In genomic region chr18:46148810-46149209, GRCh38 we compare ENCODE assay signal across 8 cellular contexts. TPM values are rescaled to one million over a fixed set of nuclear protein-coding genes. Genes with fewer than 3 reads are reported as not detected.
DNase-seq lines count a peak whose midpoint lies in the region; ATAC-seq, FAIRE-seq and TF ChIP-seq lines count a peak whose summit lies in the region.

No MANE protein-coding gene starts in this region.

- no peak overlapping the region for H3K27ac ChIP-seq in CD4-positive, CD25-positive, alpha-beta regulatory T cell (ENCODE audit: insufficient read depth, low read length, poor library complexity, severe bottlenecking)
- no peak overlapping the region for H3K27ac ChIP-seq in GM23248

- no peaks in the 10 kb centered on the region for H3K27me3 ChIP-seq in CD4-positive, CD25-positive, alpha-beta regulatory T cell (ENCODE audit: control insufficient read depth, insufficient read depth, low read length)
- H3K27me3 ChIP-seq in GM23248 (replicated peaks; ENCODE audit: insufficient read depth), result no peaks in the 10 kb centered on the region

- H3K36me3 ChIP-seq in CD4-positive, CD25-positive, alpha-beta regulatory T cell (ENCODE audit: control insufficient read depth, insufficient read depth, low read length), result no peaks in the 10 kb centered on the region
- H3K36me3 ChIP-seq in GM23248 (ENCODE audit: low read depth), result no peaks in the 10 kb centered on the region
- H3K36me3 ChIP-seq in mucosa of descending colon (ENCODE audit: low read depth), result no peaks in the 10 kb centered on the region

- peak overlapping the region; percentile 23; the same call in 1 of the 2 replicates for H2AFZ ChIP-seq in GM23248

- no peaks in the 10 kb centered on the region for H3K9me3 ChIP-seq in CD4-positive, CD25-positive, alpha-beta regulatory T cell (ENCODE audit: control insufficient read depth in 2 of 2, low read length in 2 of 2)
- H3K9me3 ChIP-seq in GM23248 (ENCODE audit: low read depth), result no peaks in the 10 kb centered on the region
- no peaks in the 10 kb centered on the region for H3K9me3 ChIP-seq in mucosa of descending colon

- 0 to 5% methylated on average over 2 of the region's 2 CpGs for whole genome bisulfite sequencing in GM23248 (ENCODE audit: low coverage in 1 of 2, low lambda C conversion rate in 2 of 2, missing lambda C conversion rate in 2 of 2), 2 experiments

- H4K20me1 ChIP-seq in GM23248 (ENCODE audit: insufficient read depth), result no peaks in the 10 kb centered on the region

- DNase-seq in CD4-positive, CD25-positive, alpha-beta regulatory T cell, result peak; percentile 32 to 75 (median 59)
- peak; percentile 71 for DNase-seq in GM23248
- DNase-seq in NCI-H345 (lab: John Stamatoyannopoulos, UW), result peak; percentile 39
- DNase-seq in activated CD4-positive, alpha-beta T cell treated with anti-CD3 and anti-CD28 coated beads, Interleukin-2, amount 10 ng/mL, durations not matched to agents 7 days and 5 days, result peak; percentile 67
- DNase-seq in epidermal melanocyte (ENCODE audit: insufficient read length, low spot score), result peak; percentile 52
- peak in 1 of 3 donors; percentile 80 for DNase-seq in mucosa of descending colon
- no peak for DNase-seq in H54 (ENCODE audit: insufficient read length, low spot score)

- H3K9me3 Mint-ChIP-seq in CD4-positive, CD25-positive, alpha-beta regulatory T cell, result no peaks in the 10 kb centered on the region
- peaks cover 2% of the 10 kb centered on the region for H3K9me3 Mint-ChIP-seq in activated CD4-positive, alpha-beta T cell treated with anti-CD3 and anti-CD28 coated beads, Interleukin-2, amount 10 ng/mL, durations not matched to agents 7 days and 5 days

- no peak overlapping the region for H3K4me2 ChIP-seq in GM23248 (ENCODE audit: unreplicated experiment)

- CTCF ChIA-PET in activated CD4-positive, alpha-beta T cell treated with anti-CD3 and anti-CD28 coated beads, Interleukin-2, amount 10 ng/mL, durations not matched to agents 7 days and 5 days (lab: Charles Lee), result interaction anchor here (0.6 to 3.5 kb wide), 9 partner anchors 10 to 509 kb away, joined by 3 to 19 read pairs (median 3); a partner anchor contains a TSS

- H3K4me3 ChIP-seq in CD4-positive, CD25-positive, alpha-beta regulatory T cell (ENCODE audit: low read depth, low read length), result no peak overlapping the region
- H3K4me3 ChIP-seq in GM23248 (no peak overlapping the region), mucosa of descending colon (no peak overlapping the region)

- FAIRE-seq in H54 (lab: Jason Lieb, UNC), result no peak

- POLR2A ChIA-PET in activated CD4-positive, alpha-beta T cell treated with anti-CD3 and anti-CD28 coated beads, Interleukin-2, amount 10 ng/mL, durations not matched to agents 7 days and 5 days (lab: Charles Lee), result interaction anchor here (0.9 kb wide), 1 partner anchor 25 kb away, joined by 3 read pairs; a partner anchor contains a TSS

- peaks cover 14 to 47% (median 22%) of the 10 kb centered on the region in 4 donors for H3K4me1 Mint-ChIP-seq in CD4-positive, CD25-positive, alpha-beta regulatory T cell
- peaks cover 49% of the 10 kb centered on the region for H3K4me1 Mint-ChIP-seq in activated CD4-positive, alpha-beta T cell treated with anti-CD3 and anti-CD28 coated beads, Interleukin-2, amount 10 ng/mL, durations not matched to agents 7 days and 5 days

- TF ChIP-seq CTCF in mucosa of descending colon (IDR thresholded peaks at IDR 0.05), result peak; percentile 26

- no peaks in the 10 kb centered on the region for H3K36me3 Mint-ChIP-seq in CD4-positive, CD25-positive, alpha-beta regulatory T cell
- peaks cover 14% of the 10 kb centered on the region for H3K36me3 Mint-ChIP-seq in activated CD4-positive, alpha-beta T cell treated with anti-CD3 and anti-CD28 coated beads, Interleukin-2, amount 10 ng/mL, durations not matched to agents 7 days and 5 days (ENCODE audit: low read depth)

- in situ Hi-C loops in GM23248 (cut with MboI), result loop anchor here (10.0 kb wide), 1 partner anchor 506 kb away; the partner anchor contains the start of gene LOXHD1

- H3F3A ChIP-seq in GM23248 (ENCODE audit: insufficient read depth), result peaks cover 7% of the 10 kb centered on the region; the same call in 1 of the 2 replicates

- no peak overlapping the region for H3K9ac ChIP-seq in GM23248

- H3K27ac Mint-ChIP-seq in CD4-positive, CD25-positive, alpha-beta regulatory T cell, result peak overlapping the region; percentile 26 to 78 (median 77)
- H3K27ac Mint-ChIP-seq in activated CD4-positive, alpha-beta T cell treated with anti-CD3 and anti-CD28 coated beads, Interleukin-2, amount 10 ng/mL, durations not matched to agents 7 days and 5 days, result peak overlapping the region; percentile 76

- H3K4me3 Mint-ChIP-seq in CD4-positive, CD25-positive, alpha-beta regulatory T cell, result peak overlapping the region in 1 of 4 donors; percentile 25
- H3K4me3 Mint-ChIP-seq in activated CD4-positive, alpha-beta T cell treated with anti-CD3 and anti-CD28 coated beads, Interleukin-2, amount 10 ng/mL, durations not matched to agents 7 days and 5 days, result no peak overlapping the region

- no peaks in the 10 kb centered on the region for H3K79me2 ChIP-seq in GM23248 (ENCODE audit: insufficient read depth)

- H3K9me2 ChIP-seq in GM23248 (ENCODE audit: insufficient read depth), result no peaks in the 10 kb centered on the region

- peaks cover 12% of the 10 kb centered on the region for H3K4me1 ChIP-seq in CD4-positive, CD25-positive, alpha-beta regulatory T cell (ENCODE audit: control insufficient read depth, insufficient read depth, low read length, poor library complexity, severe bottlenecking)
- H3K4me1 ChIP-seq in GM23248 (ENCODE audit: insufficient read depth) (peaks cover 21% of the 10 kb centered on the region), mucosa of descending colon (ENCODE audit: low read depth) (no peaks in the 10 kb centered on the region)

- ATAC-seq in CD4-positive, CD25-positive, alpha-beta regulatory T cell (ENCODE audit: low read depth in 2 of 2), result peak; percentile 58 to 60
- ATAC-seq in mucosa of descending colon (peak; percentile 72), HG02938 (IDR thresholded peaks at IDR 0.05; ENCODE audit: unreplicated experiment) (no peak)

- intact Hi-C loops in mucosa of descending colon (cut with DNase I, micrococcal nuclease), result loop anchor here in 1 of 2 donors (5.0 kb wide), 1 partner anchor 508 kb away; the partner anchor contains the start of gene LOXHD1

- no peaks in the 10 kb centered on the region for H3K27me3 Mint-ChIP-seq in CD4-positive, CD25-positive, alpha-beta regulatory T cell
- H3K27me3 Mint-ChIP-seq in activated CD4-positive, alpha-beta T cell treated with anti-CD3 and anti-CD28 coated beads, Interleukin-2, amount 10 ng/mL, durations not matched to agents 7 days and 5 days, result no peaks in the 10 kb centered on the region

- TF ChIP-seq POLR2A in H54 (IDR thresholded peaks at IDR 0.05; ENCODE audit: low read depth, low read length), result no peak

RNA-seq across cellular contexts. Expression of gene HAUS1, which starts 44.6 kb away (rescaled TPM):
- total RNA-seq in CD4-positive, CD25-positive, alpha-beta regulatory T cell, result 21.3 TPM
- polyA plus RNA-seq in CD4-positive, CD25-positive, alpha-beta regulatory T cell, result 10 to 100 TPM; 51.2 to 72.1 (median 58.7) TPM
- total RNA-seq in GM23248 (2014; rRNA removed; shearing (Covaris generic)), result 24.2 and 31.9 TPM in 2 replicates
- polyA plus RNA-seq in GM23248 (2016; fragmentation: Nextera tagmentation; extraction: Ambion mirVana), result 33.6 and 36.9 TPM in 2 replicates
- 10 to 100 TPM; 57.9 to 58.5 TPM for total RNA-seq in activated CD4-positive, alpha-beta T cell treated with anti-CD3 and anti-CD28 coated beads, Interleukin-2, amount 10 ng/mL, durations not matched to agents 7 days and 5 days
- 10 to 100 TPM in 2 of 3 donors, 1 to 10 TPM in 1; 8.2 to 26.2 (median 18.4) TPM for total RNA-seq in mucosa of descending colon

RNA-seq across cellular contexts. Expression of gene ATP5F1A, which starts 50.7 kb away (rescaled TPM):
- total RNA-seq in CD4-positive, CD25-positive, alpha-beta regulatory T cell, result 171 TPM
- 100 to 1,000 TPM; 553 to 620 (median 576) TPM for polyA plus RNA-seq in CD4-positive, CD25-positive, alpha-beta regulatory T cell
- total RNA-seq in GM23248 (2014; rRNA removed; shearing (Covaris generic)), result 562 and 618 TPM in 2 replicates
- 353 and 366 TPM in 2 replicates for polyA plus RNA-seq in GM23248 (2016; fragmentation: Nextera tagmentation; extraction: Ambion mirVana)
- total RNA-seq in activated CD4-positive, alpha-beta T cell treated with anti-CD3 and anti-CD28 coated beads, Interleukin-2, amount 10 ng/mL, durations not matched to agents 7 days and 5 days, result 100 to 1,000 TPM; 333 to 349 TPM
- total RNA-seq in mucosa of descending colon, result 100 to 1,000 TPM; 476 to 643 (median 622) TPM
